2 cellular contexts compared by ENCODE assay signal in genomic region chr3:173913397-173913796, GRCh38.
TF ChIP-seq lines count a peak whose summit lies in the region.

No MANE protein-coding gene starts in this region.

TF ChIP-seq in GM23338, 12 proteins besides CTCF, POLR2A, EP300 and RAD21 (continued from another document):
- TF ChIP-seq ETS1 (IDR thresholded peaks at IDR 0.05) (no peak), EZH2 (IDR thresholded peaks at IDR 0.05; ENCODE audit: low read depth, unreplicated experiment) (no peak), POLR2AphosphoS5 (IDR thresholded peaks at IDR 0.05; ENCODE audit: low read depth) (no peak), CREB1 (CRISPR knock-in tag; IDR thresholded peaks at IDR 0.05; ENCODE audit: low read depth) (no peak), ZNF114 (CRISPR knock-in tag; IDR thresholded peaks at IDR 0.05) (no peak)
- TF ChIP-seq, protein P1, sequence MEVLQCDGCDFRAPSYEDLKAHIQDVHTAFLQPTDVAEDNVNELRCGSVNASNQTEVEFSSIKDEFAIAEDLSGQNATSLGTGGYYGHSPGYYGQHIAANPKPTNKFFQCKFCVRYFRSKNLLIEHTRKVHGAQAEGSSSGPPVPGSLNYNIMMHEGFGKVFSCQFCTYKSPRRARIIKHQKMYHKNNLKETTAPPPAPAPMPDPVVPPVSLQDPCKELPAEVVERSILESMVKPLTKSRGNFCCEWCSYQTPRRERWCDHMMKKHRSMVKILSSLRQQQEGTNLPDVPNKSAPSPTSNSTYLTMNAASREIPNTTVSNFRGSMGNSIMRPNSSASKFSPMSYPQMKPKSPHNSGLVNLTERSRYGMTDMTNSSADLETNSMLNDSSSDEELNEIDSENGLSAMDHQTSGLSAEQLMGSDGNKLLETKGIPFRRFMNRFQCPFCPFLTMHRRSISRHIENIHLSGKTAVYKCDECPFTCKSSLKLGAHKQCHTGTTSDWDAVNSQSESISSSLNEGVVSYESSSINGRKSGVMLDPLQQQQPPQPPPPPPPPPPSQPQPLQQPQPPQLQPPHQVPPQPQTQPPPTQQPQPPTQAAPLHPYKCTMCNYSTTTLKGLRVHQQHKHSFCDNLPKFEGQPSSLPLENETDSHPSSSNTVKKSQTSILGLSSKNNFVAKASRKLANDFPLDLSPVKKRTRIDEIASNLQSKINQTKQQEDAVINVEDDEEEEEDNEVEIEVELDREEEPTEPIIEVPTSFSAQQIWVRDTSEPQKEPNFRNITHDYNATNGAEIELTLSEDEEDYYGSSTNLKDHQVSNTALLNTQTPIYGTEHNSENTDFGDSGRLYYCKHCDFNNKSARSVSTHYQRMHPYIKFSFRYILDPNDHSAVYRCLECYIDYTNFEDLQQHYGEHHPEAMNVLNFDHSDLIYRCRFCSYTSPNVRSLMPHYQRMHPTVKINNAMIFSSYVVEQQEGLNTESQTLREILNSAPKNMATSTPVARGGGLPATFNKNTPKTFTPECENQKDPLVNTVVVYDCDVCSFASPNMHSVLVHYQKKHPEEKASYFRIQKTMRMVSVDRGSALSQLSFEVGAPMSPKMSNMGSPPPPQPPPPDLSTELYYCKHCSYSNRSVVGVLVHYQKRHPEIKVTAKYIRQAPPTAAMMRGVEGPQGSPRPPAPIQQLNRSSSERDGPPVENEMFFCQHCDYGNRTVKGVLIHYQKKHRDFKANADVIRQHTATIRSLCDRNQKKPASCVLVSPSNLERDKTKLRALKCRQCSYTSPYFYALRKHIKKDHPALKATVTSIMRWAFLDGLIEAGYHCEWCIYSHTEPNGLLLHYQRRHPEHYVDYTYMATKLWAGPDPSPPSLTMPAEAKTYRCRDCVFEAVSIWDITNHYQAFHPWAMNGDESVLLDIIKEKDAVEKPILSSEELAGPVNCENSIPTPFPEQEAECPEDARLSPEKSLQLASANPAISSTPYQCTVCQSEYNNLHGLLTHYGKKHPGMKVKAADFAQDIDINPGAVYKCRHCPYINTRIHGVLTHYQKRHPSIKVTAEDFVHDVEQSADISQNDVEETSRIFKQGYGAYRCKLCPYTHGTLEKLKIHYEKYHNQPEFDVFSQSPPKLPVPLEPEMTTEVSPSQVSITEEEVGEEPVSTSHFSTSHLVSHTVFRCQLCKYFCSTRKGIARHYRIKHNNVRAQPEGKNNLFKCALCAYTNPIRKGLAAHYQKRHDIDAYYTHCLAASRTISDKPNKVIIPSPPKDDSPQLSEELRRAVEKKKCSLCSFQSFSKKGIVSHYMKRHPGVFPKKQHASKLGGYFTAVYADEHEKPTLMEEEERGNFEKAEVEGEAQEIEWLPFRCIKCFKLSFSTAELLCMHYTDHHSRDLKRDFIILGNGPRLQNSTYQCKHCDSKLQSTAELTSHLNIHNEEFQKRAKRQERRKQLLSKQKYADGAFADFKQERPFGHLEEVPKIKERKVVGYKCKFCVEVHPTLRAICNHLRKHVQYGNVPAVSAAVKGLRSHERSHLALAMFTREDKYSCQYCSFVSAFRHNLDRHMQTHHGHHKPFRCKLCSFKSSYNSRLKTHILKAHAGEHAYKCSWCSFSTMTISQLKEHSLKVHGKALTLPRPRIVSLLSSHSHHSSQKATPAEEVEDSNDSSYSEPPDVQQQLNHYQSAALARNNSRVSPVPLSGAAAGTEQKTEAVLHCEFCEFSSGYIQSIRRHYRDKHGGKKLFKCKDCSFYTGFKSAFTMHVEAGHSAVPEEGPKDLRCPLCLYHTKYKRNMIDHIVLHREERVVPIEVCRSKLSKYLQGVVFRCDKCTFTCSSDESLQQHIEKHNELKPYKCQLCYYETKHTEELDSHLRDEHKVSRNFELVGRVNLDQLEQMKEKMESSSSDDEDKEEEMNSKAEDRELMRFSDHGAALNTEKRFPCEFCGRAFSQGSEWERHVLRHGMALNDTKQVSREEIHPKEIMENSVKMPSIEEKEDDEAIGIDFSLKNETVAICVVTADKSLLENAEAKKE (CRISPR knock-in tag; IDR thresholded peaks at IDR 0.05), result no peak
- TF ChIP-seq, protein P2, sequence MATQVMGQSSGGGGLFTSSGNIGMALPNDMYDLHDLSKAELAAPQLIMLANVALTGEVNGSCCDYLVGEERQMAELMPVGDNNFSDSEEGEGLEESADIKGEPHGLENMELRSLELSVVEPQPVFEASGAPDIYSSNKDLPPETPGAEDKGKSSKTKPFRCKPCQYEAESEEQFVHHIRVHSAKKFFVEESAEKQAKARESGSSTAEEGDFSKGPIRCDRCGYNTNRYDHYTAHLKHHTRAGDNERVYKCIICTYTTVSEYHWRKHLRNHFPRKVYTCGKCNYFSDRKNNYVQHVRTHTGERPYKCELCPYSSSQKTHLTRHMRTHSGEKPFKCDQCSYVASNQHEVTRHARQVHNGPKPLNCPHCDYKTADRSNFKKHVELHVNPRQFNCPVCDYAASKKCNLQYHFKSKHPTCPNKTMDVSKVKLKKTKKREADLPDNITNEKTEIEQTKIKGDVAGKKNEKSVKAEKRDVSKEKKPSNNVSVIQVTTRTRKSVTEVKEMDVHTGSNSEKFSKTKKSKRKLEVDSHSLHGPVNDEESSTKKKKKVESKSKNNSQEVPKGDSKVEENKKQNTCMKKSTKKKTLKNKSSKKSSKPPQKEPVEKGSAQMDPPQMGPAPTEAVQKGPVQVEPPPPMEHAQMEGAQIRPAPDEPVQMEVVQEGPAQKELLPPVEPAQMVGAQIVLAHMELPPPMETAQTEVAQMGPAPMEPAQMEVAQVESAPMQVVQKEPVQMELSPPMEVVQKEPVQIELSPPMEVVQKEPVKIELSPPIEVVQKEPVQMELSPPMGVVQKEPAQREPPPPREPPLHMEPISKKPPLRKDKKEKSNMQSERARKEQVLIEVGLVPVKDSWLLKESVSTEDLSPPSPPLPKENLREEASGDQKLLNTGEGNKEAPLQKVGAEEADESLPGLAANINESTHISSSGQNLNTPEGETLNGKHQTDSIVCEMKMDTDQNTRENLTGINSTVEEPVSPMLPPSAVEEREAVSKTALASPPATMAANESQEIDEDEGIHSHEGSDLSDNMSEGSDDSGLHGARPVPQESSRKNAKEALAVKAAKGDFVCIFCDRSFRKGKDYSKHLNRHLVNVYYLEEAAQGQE (IDR thresholded peaks at IDR 0.05; ENCODE audit: unreplicated experiment), result no peak
TF ChIP-seq in GM23338: peak in this region for 0.

TF ChIP-seq in HepG2, 621 proteins besides CTCF, POLR2A, EP300 and RAD21 (continued from another document):
- TF ChIP-seq, protein P3, sequence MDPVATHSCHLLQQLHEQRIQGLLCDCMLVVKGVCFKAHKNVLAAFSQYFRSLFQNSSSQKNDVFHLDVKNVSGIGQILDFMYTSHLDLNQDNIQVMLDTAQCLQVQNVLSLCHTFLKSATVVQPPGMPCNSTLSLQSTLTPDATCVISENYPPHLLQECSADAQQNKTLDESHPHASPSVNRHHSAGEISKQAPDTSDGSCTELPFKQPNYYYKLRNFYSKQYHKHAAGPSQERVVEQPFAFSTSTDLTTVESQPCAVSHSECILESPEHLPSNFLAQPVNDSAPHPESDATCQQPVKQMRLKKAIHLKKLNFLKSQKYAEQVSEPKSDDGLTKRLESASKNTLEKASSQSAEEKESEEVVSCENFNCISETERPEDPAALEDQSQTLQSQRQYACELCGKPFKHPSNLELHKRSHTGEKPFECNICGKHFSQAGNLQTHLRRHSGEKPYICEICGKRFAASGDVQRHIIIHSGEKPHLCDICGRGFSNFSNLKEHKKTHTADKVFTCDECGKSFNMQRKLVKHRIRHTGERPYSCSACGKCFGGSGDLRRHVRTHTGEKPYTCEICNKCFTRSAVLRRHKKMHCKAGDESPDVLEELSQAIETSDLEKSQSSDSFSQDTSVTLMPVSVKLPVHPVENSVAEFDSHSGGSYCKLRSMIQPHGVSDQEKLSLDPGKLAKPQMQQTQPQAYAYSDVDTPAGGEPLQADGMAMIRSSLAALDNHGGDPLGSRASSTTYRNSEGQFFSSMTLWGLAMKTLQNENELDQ (CRISPR knock-in tag; IDR thresholded peaks at IDR 0.05; ENCODE audit: borderline replicate concordance), result no peak
- no peak for TF ChIP-seq ARHGAP35 (CRISPR knock-in tag; IDR thresholded peaks at IDR 0.05; ENCODE audit: borderline replicate concordance)
- TF ChIP-seq SMC3 (IDR thresholded peaks at IDR 0.05; ENCODE audit: low read length), result no peak
